Comparison of ENCODE assay signal across 1 cellular context in genomic region chr4:55409468-55410171, GRCh38.
TF ChIP-seq lines count a peak whose summit lies in the region.

No MANE protein-coding gene starts in this region.

TF ChIP-seq in GM23338, 12 proteins besides CTCF, POLR2A, EP300 and RAD21 (continued from another document):
- TF ChIP-seq ZNF462 (CRISPR knock-in tag; IDR thresholded peaks at IDR 0.05) (no peak), POLR2AphosphoS5 (IDR thresholded peaks at IDR 0.05; ENCODE audit: low read depth) (no peak), CREB1 (CRISPR knock-in tag; IDR thresholded peaks at IDR 0.05; ENCODE audit: low read depth) (no peak), ZNF331 (CRISPR knock-in tag; IDR thresholded peaks at IDR 0.05; ENCODE audit: low read depth) (no peak), JUNB (IDR thresholded peaks at IDR 0.05; ENCODE audit: unreplicated experiment) (no peak), NANOG (IDR thresholded peaks at IDR 0.05; ENCODE audit: borderline replicate concordance) (no peak), STAT1 (IDR thresholded peaks at IDR 0.05; ENCODE audit: unreplicated experiment) (no peak), EZH2 (IDR thresholded peaks at IDR 0.05; ENCODE audit: low read depth, unreplicated experiment) (no peak)
